Comparison of ENCODE assay signal across 1 cellular context in the genomic region with DNA sequence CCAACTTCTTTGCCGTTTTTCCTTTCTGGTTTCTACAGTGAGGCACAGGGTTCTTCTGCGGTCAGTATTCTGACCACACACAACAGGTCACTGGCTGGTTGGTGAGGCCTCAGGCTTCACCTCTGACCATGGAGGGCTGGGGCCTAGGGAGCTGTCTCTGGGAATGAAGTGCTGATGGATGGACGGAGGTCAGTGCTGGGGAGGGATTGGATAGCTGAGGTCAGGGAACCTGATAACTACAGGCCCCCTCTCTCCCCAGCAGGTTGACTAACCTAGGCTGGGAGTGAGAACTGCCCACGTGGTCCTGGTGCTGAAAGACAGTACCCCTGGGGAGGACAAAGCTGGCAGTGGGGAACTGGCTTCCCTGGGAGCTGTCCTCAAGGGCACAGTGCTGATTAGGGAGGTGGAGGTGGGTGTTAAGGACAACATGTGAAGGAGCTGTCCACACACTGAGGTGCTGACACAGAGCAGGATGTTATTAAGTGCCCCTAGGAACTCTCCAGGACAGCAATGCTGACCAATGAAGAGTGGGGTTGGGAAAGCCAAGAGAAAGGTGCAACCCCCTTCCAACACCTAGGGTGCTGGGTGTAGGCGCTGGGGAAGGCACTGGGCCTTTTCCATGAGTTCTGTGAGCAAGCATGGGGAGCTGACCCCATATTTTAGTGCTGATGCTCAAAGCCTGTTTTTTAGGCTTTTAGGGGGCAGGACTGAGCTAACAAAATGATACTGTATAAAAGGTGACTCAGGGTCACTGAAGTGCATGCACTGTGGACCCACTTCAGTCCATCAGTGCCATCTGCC.
TF ChIP-seq lines count a peak whose summit lies in the region.

No MANE protein-coding gene starts in this region.

TF ChIP-seq in HEK293, 187 proteins besides CTCF, POLR2A, EP300 and RAD21 (continued from another document and continues in another):
- TF ChIP-seq AEBP2 (tag by site-specific recombination; IDR thresholded peaks at IDR 0.05; ENCODE audit: borderline replicate concordance) (no peak), ZNF2 (tag by site-specific recombination; IDR thresholded peaks at IDR 0.05) (no peak), ZNF629 (tag by site-specific recombination; IDR thresholded peaks at IDR 0.05) (no peak), YY1 (tag by site-specific recombination; IDR thresholded peaks at IDR 0.05) (no peak), ZNF510 (tag by site-specific recombination; IDR thresholded peaks at IDR 0.05; ENCODE audit: insufficient replicate concordance) (no peak), ZFHX2 (tag by site-specific recombination; conservative IDR thresholded peaks at IDR 0.05) (peak; percentile 68), ZNF677 (tag by site-specific recombination; IDR thresholded peaks at IDR 0.05) (no peak), ZNF776 (tag by site-specific recombination; IDR thresholded peaks at IDR 0.05; ENCODE audit: borderline replicate concordance) (no peak), ZNF184 (tag by site-specific recombination; IDR thresholded peaks at IDR 0.05) (0 out of 2 replicates have a peak, but pooled peaks have one; percentile 17), KLF17 (tag by site-specific recombination; IDR thresholded peaks at IDR 0.05) (no peak), MYNN (tag by site-specific recombination; IDR thresholded peaks at IDR 0.05; ENCODE audit: borderline replicate concordance) (no peak), FEZF1 (tag by site-specific recombination; IDR thresholded peaks at IDR 0.05) (no peak), ZNF660 (tag by site-specific recombination; IDR thresholded peaks at IDR 0.05) (no peak), ZNF24 (tag by site-specific recombination; IDR thresholded peaks at IDR 0.05) (no peak), ZNF571 (tag by site-specific recombination; IDR thresholded peaks at IDR 0.05) (no peak), ZNF549 (tag by site-specific recombination; IDR thresholded peaks at IDR 0.05) (no peak), ZSCAN23 (tag by site-specific recombination; IDR thresholded peaks at IDR 0.05) (no peak), ZNF768 (tag by site-specific recombination; IDR thresholded peaks at IDR 0.05) (no peak), ZBTB26 (tag by site-specific recombination; optimal IDR thresholded peaks at IDR 0.05) (no peak), TRIM28 (IDR thresholded peaks at IDR 0.05; ENCODE audit: borderline replicate concordance, low read length) (no peak), ZNF132 (tag by site-specific recombination; IDR thresholded peaks at IDR 0.05; ENCODE audit: borderline replicate concordance) (no peak), ZNF248 (tag by site-specific recombination; IDR thresholded peaks at IDR 0.05) (no peak), ZNF514 (tag by site-specific recombination; IDR thresholded peaks at IDR 0.05) (no peak), HOXA7 (CRISPR knock-in tag; IDR thresholded peaks at IDR 0.05; ENCODE audit: borderline replicate concordance) (peak; percentile 80; the same call in 1 of the 2 replicates), ZNF16 (tag by site-specific recombination; IDR thresholded peaks at IDR 0.05; ENCODE audit: low read depth) (no peak), ZNF19 (tag by site-specific recombination; IDR thresholded peaks at IDR 0.05; ENCODE audit: low read depth) (no peak), ZNF747 (tag by site-specific recombination; IDR thresholded peaks at IDR 0.05) (no peak), ZNF221 (tag by site-specific recombination; IDR thresholded peaks at IDR 0.05; ENCODE audit: borderline replicate concordance) (no peak), ZFP69B (tag by site-specific recombination; IDR thresholded peaks at IDR 0.05) (no peak), ZNF701 (tag by site-specific recombination; IDR thresholded peaks at IDR 0.05) (no peak), SCRT1 (tag by site-specific recombination; IDR thresholded peaks at IDR 0.05; ENCODE audit: borderline replicate concordance) (no peak), ZNF426 (tag by site-specific recombination; IDR thresholded peaks at IDR 0.05) (no peak), ZNF48 (tag by site-specific recombination; IDR thresholded peaks at IDR 0.05) (no peak), ZNF350 (tag by site-specific recombination; IDR thresholded peaks at IDR 0.05) (no peak), ZBTB8A (tag by site-specific recombination; IDR thresholded peaks at IDR 0.05) (no peak), ZNF23 (tag by site-specific recombination; IDR thresholded peaks at IDR 0.05; ENCODE audit: borderline replicate concordance) (no peak), ZNF239 (tag by site-specific recombination; IDR thresholded peaks at IDR 0.05) (no peak), ZNF664 (tag by site-specific recombination; IDR thresholded peaks at IDR 0.05) (no peak), ZNF423 (tag by site-specific recombination; IDR thresholded peaks at IDR 0.05) (peak; percentile 60)
- TF ChIP-seq, protein P1, sequence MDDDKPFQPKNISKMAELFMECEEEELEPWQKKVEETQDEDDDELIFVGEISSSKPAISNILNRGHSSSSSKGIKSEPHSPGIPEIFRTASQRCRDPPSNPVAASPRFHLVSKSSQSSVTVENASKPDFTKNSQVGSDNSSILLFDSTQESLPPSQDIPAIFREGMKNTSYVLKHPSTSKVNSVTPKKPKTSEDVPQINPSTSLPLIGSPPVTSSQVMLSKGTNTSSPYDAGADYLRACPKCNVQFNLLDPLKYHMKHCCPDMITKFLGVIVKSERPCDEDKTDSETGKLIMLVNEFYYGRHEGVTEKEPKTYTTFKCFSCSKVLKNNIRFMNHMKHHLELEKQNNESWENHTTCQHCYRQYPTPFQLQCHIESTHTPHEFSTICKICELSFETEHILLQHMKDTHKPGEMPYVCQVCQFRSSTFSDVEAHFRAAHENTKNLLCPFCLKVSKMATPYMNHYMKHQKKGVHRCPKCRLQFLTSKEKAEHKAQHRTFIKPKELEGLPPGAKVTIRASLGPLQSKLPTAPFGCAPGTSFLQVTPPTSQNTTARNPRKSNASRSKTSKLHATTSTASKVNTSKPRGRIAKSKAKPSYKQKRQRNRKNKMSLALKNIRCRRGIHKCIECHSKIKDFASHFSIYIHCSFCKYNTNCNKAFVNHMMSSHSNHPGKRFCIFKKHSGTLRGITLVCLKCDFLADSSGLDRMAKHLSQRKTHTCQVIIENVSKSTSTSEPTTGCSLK (tag by site-specific recombination; IDR thresholded peaks at IDR 0.05), result no peak
- TF ChIP-seq, protein P2, sequence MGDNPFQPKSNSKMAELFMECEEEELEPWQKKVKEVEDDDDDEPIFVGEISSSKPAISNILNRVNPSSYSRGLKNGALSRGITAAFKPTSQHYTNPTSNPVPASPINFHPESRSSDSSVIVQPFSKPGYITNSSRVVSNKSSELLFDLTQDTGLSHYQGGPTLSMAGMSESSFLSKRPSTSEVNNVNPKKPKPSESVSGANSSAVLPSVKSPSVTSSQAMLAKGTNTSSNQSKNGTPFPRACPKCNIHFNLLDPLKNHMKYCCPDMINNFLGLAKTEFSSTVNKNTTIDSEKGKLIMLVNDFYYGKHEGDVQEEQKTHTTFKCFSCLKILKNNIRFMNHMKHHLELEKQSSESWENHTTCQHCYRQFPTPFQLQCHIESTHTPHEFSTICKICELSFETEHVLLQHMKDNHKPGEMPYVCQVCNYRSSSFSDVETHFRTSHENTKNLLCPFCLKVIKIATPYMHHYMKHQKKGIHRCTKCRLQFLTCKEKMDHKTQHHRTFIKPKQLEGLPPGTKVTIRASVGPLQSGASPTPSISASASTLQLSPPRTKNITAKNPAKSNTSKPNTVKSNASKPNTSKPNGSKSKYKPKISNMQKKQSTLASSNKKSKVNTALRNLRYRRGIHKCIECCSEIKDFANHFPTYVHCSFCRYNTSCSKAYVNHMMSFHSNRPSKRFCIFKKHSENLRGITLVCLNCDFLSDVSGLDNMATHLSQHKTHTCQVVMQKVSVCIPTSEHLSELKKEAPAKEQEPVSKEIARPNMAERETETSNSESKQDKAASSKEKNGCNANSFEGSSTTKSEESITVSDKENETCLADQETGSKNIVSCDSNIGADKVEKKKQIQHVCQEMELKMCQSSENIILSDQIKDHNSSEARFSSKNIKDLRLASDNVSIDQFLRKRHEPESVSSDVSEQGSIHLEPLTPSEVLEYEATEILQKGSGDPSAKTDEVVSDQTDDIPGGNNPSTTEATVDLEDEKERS (tag by site-specific recombination; IDR thresholded peaks at IDR 0.05), result no peak
- TF ChIP-seq, protein P3, sequence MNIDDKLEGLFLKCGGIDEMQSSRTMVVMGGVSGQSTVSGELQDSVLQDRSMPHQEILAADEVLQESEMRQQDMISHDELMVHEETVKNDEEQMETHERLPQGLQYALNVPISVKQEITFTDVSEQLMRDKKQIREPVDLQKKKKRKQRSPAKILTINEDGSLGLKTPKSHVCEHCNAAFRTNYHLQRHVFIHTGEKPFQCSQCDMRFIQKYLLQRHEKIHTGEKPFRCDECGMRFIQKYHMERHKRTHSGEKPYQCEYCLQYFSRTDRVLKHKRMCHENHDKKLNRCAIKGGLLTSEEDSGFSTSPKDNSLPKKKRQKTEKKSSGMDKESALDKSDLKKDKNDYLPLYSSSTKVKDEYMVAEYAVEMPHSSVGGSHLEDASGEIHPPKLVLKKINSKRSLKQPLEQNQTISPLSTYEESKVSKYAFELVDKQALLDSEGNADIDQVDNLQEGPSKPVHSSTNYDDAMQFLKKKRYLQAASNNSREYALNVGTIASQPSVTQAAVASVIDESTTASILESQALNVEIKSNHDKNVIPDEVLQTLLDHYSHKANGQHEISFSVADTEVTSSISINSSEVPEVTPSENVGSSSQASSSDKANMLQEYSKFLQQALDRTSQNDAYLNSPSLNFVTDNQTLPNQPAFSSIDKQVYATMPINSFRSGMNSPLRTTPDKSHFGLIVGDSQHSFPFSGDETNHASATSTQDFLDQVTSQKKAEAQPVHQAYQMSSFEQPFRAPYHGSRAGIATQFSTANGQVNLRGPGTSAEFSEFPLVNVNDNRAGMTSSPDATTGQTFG (tag by site-specific recombination; IDR thresholded peaks at IDR 0.05; ENCODE audit: borderline replicate concordance), result no peak
- TF ChIP-seq, protein P4, sequence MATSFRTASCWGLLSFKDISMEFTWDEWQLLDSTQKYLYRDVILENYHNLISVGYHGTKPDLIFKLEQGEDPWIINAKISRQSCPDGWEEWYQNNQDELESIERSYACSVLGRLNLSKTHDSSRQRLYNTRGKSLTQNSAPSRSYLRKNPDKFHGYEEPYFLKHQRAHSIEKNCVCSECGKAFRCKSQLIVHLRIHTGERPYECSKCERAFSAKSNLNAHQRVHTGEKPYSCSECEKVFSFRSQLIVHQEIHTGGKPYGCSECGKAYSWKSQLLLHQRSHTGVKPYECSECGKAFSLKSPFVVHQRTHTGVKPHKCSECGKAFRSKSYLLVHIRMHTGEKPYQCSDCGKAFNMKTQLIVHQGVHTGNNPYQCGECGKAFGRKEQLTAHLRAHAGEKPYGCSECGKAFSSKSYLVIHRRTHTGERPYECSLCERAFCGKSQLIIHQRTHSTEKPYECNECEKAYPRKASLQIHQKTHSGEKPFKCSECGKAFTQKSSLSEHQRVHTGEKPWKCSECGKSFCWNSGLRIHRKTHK (tag by site-specific recombination; IDR thresholded peaks at IDR 0.05), result no peak
- TF ChIP-seq, protein P5, sequence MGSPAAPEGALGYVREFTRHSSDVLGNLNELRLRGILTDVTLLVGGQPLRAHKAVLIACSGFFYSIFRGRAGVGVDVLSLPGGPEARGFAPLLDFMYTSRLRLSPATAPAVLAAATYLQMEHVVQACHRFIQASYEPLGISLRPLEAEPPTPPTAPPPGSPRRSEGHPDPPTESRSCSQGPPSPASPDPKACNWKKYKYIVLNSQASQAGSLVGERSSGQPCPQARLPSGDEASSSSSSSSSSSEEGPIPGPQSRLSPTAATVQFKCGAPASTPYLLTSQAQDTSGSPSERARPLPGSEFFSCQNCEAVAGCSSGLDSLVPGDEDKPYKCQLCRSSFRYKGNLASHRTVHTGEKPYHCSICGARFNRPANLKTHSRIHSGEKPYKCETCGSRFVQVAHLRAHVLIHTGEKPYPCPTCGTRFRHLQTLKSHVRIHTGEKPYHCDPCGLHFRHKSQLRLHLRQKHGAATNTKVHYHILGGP (tag by site-specific recombination; IDR thresholded peaks at IDR 0.05), result no peak
- TF ChIP-seq, protein P6, sequence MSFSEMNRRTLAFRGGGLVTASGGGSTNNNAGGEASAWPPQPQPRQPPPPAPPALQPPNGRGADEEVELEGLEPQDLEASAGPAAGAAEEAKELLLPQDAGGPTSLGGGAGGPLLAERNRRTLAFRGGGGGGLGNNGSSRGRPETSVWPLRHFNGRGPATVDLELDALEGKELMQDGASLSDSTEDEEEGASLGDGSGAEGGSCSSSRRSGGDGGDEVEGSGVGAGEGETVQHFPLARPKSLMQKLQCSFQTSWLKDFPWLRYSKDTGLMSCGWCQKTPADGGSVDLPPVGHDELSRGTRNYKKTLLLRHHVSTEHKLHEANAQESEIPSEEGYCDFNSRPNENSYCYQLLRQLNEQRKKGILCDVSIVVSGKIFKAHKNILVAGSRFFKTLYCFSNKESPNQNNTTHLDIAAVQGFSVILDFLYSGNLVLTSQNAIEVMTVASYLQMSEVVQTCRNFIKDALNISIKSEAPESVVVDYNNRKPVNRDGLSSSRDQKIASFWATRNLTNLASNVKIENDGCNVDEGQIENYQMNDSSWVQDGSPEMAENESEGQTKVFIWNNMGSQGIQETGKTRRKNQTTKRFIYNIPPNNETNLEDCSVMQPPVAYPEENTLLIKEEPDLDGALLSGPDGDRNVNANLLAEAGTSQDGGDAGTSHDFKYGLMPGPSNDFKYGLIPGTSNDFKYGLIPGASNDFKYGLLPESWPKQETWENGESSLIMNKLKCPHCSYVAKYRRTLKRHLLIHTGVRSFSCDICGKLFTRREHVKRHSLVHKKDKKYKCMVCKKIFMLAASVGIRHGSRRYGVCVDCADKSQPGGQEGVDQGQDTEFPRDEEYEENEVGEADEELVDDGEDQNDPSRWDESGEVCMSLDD (tag by site-specific recombination; IDR thresholded peaks at IDR 0.05), result peak; percentile 27; the same call in 1 of the 2 replicates
